In genomic region chr22:18057568-18058209, GRCh38 we compare ENCODE assay signal across 8 cellular contexts. TPM values are rescaled to one million over a fixed set of nuclear protein-coding genes. Genes with fewer than 3 reads are reported as not detected.
DNase-seq lines count a peak whose midpoint lies in the region; ATAC-seq, FAIRE-seq and TF ChIP-seq lines count a peak whose summit lies in the region.

No MANE protein-coding gene starts in this region.

- SMC1A ChIA-PET in GM12878 (lab: Charles Lee; ENCODE audit: uncharacterized antibody, unreplicated experiment) = interaction anchor here (0.6 to 6.2 kb wide), 16 partner anchors 11 to 277 kb away, joined by 3 to 86 read pairs (median 5); partner anchors contain the start of genes MICAL3 and PEX26

- no TSS peak for BruUV-seq in GM12878 (replicated peaks; lab: Mats Ljungman, UMichigan)

- FAIRE-seq in GM12878 (lab: Jason Lieb, UNC) = no peak

- no peak for TF ChIP-seq POLR2A in GM12878 (IDR thresholded peaks at IDR 0.05; ENCODE audit: low read depth, low read length)

- H3K27me3 ChIP-seq in GM12878 (replicated peaks in 1 of 2; ENCODE audit: control insufficient read depth in 2 of 2, insufficient read depth in 2 of 2, low read length in 1 of 2) (no peaks in the 10 kb centered on the region), layer of hippocampus (ENCODE audit: control insufficient read depth, insufficient read depth, low read length) (no peaks in the 10 kb centered on the region)

- no peaks in the 10 kb centered on the region for H3K79me2 ChIP-seq in GM12878 (ENCODE audit: control insufficient read depth, insufficient read depth, low read length)

- POLR2A ChIA-PET in AG04449 (lab: Yijun Ruan, JAX) = no interaction called here
- POLR2A ChIA-PET in GM12878 (lab: Charles Lee) = interaction anchor here (0.6 to 4.2 kb wide), 12 partner anchors 8 to 258 kb away, joined by 3 to 27 read pairs (median 6); partner anchors contain the start of gene PEX26

- H3K4me1 Mint-ChIP-seq in IgD-negative memory B cell = peaks cover 30 to 42% (median 32%) of the 10 kb centered on the region in 3 donors

- H4K20me1 ChIP-seq in GM12878 (ENCODE audit: control insufficient read depth, insufficient read depth) = no peaks in the 10 kb centered on the region

- WGBS in GM12878 (ENCODE audit: insufficient coverage, insufficient replicate concordance, low lambda C conversion rate, missing lambda C conversion rate) = 35% methylated on average over 4 of the region's 4 CpGs
- 40% methylated on average over 4 of the region's 4 CpGs for WGBS in urinary bladder

- TF ChIP-seq EP300 in GM12878 (IDR thresholded peaks at IDR 0.05; ENCODE audit: borderline replicate concordance in 1 of 2, control insufficient read depth in 1 of 2, low read depth in 2 of 2, low read length in 2 of 2) = peak; percentile 29 to 49; a peak in 2 of 4 replicates

- H3K27ac Mint-ChIP-seq in IgD-negative memory B cell = peak overlapping the region; percentile 93 to 98 (median 97)

- CTCF ChIA-PET in AG04449 (lab: Yijun Ruan, JAX) (interaction anchor here (1.2 to 2.6 kb wide), 6 partner anchors 17 to 228 kb away, joined by 4 to 13 read pairs (median 7); no protein-coding TSS in a partner anchor), GM12878 (lab: Yijun Ruan, JAX) (interaction anchor here (0.6 to 7.6 kb wide), 7 partner anchors 15 to 261 kb away, joined by 3 to 75 read pairs (median 5); partner anchors contain the start of genes MICAL3 and PEX26)

- no peaks in the 10 kb centered on the region for H3K27me3 Mint-ChIP-seq in IgD-negative memory B cell

- H3K36me3 Mint-ChIP-seq in IgD-negative memory B cell = peaks cover 3% of the 10 kb centered on the region

- TF ChIP-seq RAD21 in GM12878 (IDR thresholded peaks at IDR 0.05; ENCODE audit: insufficient read depth, low read depth, low read length) = no peak

- peaks cover 30% of the 10 kb centered on the region for H3K4me1 ChIP-seq in GM12878 (ENCODE audit: control insufficient read depth, insufficient read depth, low read length)
- H3K4me1 ChIP-seq in urinary bladder (ENCODE audit: insufficient read depth) = no peaks in the 10 kb centered on the region

- H3K36me3 ChIP-seq in GM12878 (ENCODE audit: control insufficient read depth in 2 of 2, insufficient read depth in 2 of 2, low read length in 1 of 2) (no peaks in the 10 kb centered on the region), urinary bladder (ENCODE audit: insufficient read depth) (no peaks in the 10 kb centered on the region)

- RAD21 ChIA-PET in GM12878 (lab: Charles Lee; ENCODE audit: unreplicated experiment) = interaction anchor here (0.6 to 5.2 kb wide), 16 partner anchors 8 to 284 kb away, joined by 3 to 78 read pairs (median 8); partner anchors contain the start of genes MICAL3 and PEX26

- ATAC-seq in GM12878 = peak; percentile 84

- peak overlapping the region; percentile 49; the same call in 1 of the 2 replicates for H3K27ac ChIP-seq in GM12878 (ENCODE audit: control insufficient read depth, insufficient read depth)
- H3K27ac ChIP-seq in layer of hippocampus (ENCODE audit: low read depth, low read length) = peak overlapping the region; percentile 94
- peak overlapping the region; percentile 11 for H3K27ac ChIP-seq in urinary bladder (ENCODE audit: low read depth)

- intact Hi-C loops in GM12878 (cut with micrococcal nuclease; ENCODE audit: unreplicated experiment) = loop anchor here (1.0 kb wide), 1 partner anchor 56 kb away; no protein-coding TSS in a partner anchor

- H3K9me3 ChIP-seq in GM12878 (replicated peaks; ENCODE audit: control insufficient read depth, insufficient read depth, low read length) = no peaks in the 10 kb centered on the region

- in situ Hi-C loops in GM12878 (cut with MboI) = no loop called here

- peak overlapping the region; percentile 70 to 92 (median 78) for H3K4me3 Mint-ChIP-seq in IgD-negative memory B cell

- TF ChIP-seq CTCF in AG04449 (IDR thresholded peaks at IDR 0.05; ENCODE audit: insufficient read depth, low read length, missing control alignments) (no peak), GM12878 (IDR thresholded peaks at IDR 0.05 in 2 of 3, conservative IDR thresholded peaks at IDR 0.05 in 1 of 3; ENCODE audit: control insufficient read depth in 2 of 3, extremely low read depth in 1 of 3, insufficient read depth in 1 of 3, low read depth in 3 of 3, low read length in 3 of 3) (no peak)

- H2AFZ ChIP-seq in GM12878 (ENCODE audit: control insufficient read depth, low read depth, low read length) = no peak overlapping the region

- H3K9me3 Mint-ChIP-seq in IgD-negative memory B cell = no peaks in the 10 kb centered on the region

- peak overlapping the region; percentile 70 for H3K4me2 ChIP-seq in GM12878 (ENCODE audit: control insufficient read depth, insufficient read depth)

- 0 out of 2 replicates have a peak overlapping the region, but pooled peaks have one; percentile 28 for H3K9ac ChIP-seq in GM12878 (ENCODE audit: control insufficient read depth, insufficient read depth, low read length)

- H3K4me3 ChIP-seq in AG04449 (ENCODE audit: low read depth, low read length) (no peak overlapping the region), GM12878 (peak overlapping the region; percentile 48; the same call in 1 of the 2 replicates), urinary bladder (ENCODE audit: low read depth, low read length) (no peak overlapping the region)

- DNase-seq in AG04449 (ENCODE audit: low read depth, low spot score) = peak; percentile 96
- DNase-seq in GM19240 (ENCODE audit: insufficient read length, low spot score) = peak; percentile 35
- peak; percentile 68 for DNase-seq in GM12878 (ENCODE audit: low read depth, low spot score)
- no peak for DNase-seq in iPS-NIHi11 (ENCODE audit: low spot score)
- DNase-seq in NCI-H1092 (lab: John Stamatoyannopoulos, UW) = no peak

TF ChIP-seq in GM12878, 131 proteins besides CTCF, POLR2A, EP300 and RAD21 (continues in another document):
- TF ChIP-seq CHD2 (IDR thresholded peaks at IDR 0.05; ENCODE audit: borderline replicate concordance, low read depth, low read length) = 0 out of 2 replicates have a peak, but pooled peaks have one; percentile 32
- no peak for TF ChIP-seq TAF1 (IDR thresholded peaks at IDR 0.05; ENCODE audit: borderline replicate concordance, low read depth, low read length)

RNA-seq across cellular contexts. Expression of gene PEX26, which starts 20.1 kb away (rescaled TPM):
- 3.4 TPM for polyA plus RNA-seq in IgD-negative memory B cell
- total RNA-seq in GM12878 (2013; cell fraction: nucleolus; rRNA removed) = 32.1 and 35.1 TPM in 2 replicates
- 24.1 and 25.8 TPM in 2 replicates for total RNA-seq in GM12878 (2014; rRNA removed)
- 16.6 and 19.7 TPM in 2 replicates for total RNA-seq in GM12878 (2014; rRNA removed; fragmentation: Illumina TruSeq; extraction: Trizol)
- total RNA-seq in GM12878 (2021) = 50.0 and 50.8 TPM in 2 replicates
- polyA plus RNA-seq in GM12878 (2011; ENCODE audit: low read depth) = 10.9 TPM
- 21.5 and 29.1 TPM in 2 replicates for polyA plus RNA-seq in GM12878 (2011; rRNA removed)
- 45.9 and 46.4 TPM in 2 replicates for polyA plus RNA-seq in GM12878 (2011; cell fraction: cytosol; rRNA removed)
- 21.1 and 25.5 TPM in 2 replicates for polyA plus RNA-seq in GM12878 (2011; cell fraction: nucleus; rRNA removed)
- 20.4 and 25.0 TPM in 2 replicates for polyA plus RNA-seq in GM12878 (2012)
- 15.3 and 25.2 TPM in 2 replicates for polyA plus RNA-seq in GM12878 (2014; fragmentation: Illumina TruSeq; extraction: Trizol)
- 1 to 10 TPM in 1 of 2 experiments, under 1 TPM in 1; 0.79 to 1.1 TPM for polyA plus RNA-seq in GM12878 (2014; fragmentation: Nextera tagmentation; extraction: Ambion mirVana)
- 35.5 and 39.9 TPM in 2 replicates for polyA plus RNA-seq in GM12878 (2014; rRNA removed)
- 1 to 10 TPM; 6.2 to 6.9 TPM for polyA plus RNA-seq in GM12878 (2016; fragmentation: Nextera tagmentation; extraction: Ambion mirVana)
- 35.8 and 47.0 TPM in 2 replicates for polyA minus RNA-seq in GM12878 (2011; rRNA and poly(A)+ RNA removed)
- polyA minus RNA-seq in GM12878 (2011; cell fraction: cytosol; rRNA and poly(A)+ RNA removed) = 16.1 and 18.3 TPM in 2 replicates
- 8.1 and 13.5 TPM in 2 replicates for polyA minus RNA-seq in GM12878 (2011; cell fraction: nucleus; rRNA and poly(A)+ RNA removed)
- total RNA-seq in urinary bladder = 11.9 TPM
- 17.5 TPM for polyA plus RNA-seq in urinary bladder

RNA-seq across cellular contexts. Expression of gene MICAL3, which starts 33.3 kb away (rescaled TPM):
- 12.0 TPM for polyA plus RNA-seq in IgD-negative memory B cell
- 350 and 390 TPM in 2 replicates for total RNA-seq in GM12878 (2013; cell fraction: nucleolus; rRNA removed)
- total RNA-seq in GM12878 (2014; rRNA removed) = 24.1 and 26.8 TPM in 2 replicates
- total RNA-seq in GM12878 (2014; rRNA removed; fragmentation: Illumina TruSeq; extraction: Trizol) = 27.0 and 30.5 TPM in 2 replicates
- total RNA-seq in GM12878 (2021) = 88.1 and 92.2 TPM in 2 replicates
- 10.0 TPM for polyA plus RNA-seq in GM12878 (2011; ENCODE audit: low read depth)
- polyA plus RNA-seq in GM12878 (2011; rRNA removed) = 12.6 and 21.2 TPM in 2 replicates
- polyA plus RNA-seq in GM12878 (2011; cell fraction: cytosol; rRNA removed) = 10.7 and 12.7 TPM in 2 replicates
- 68.4 and 143 TPM in 2 replicates for polyA plus RNA-seq in GM12878 (2011; cell fraction: nucleus; rRNA removed)
- 17.8 and 21.9 TPM in 2 replicates for polyA plus RNA-seq in GM12878 (2012)
- 44.7 and 57.4 TPM in 2 replicates for polyA plus RNA-seq in GM12878 (2014; fragmentation: Illumina TruSeq; extraction: Trizol)
- polyA plus RNA-seq in GM12878 (2014; fragmentation: Nextera tagmentation; extraction: Ambion mirVana) = 1 to 10 TPM; 2.6 to 3.3 TPM
- 30.8 and 36.1 TPM in 2 replicates for polyA plus RNA-seq in GM12878 (2014; rRNA removed)
- polyA plus RNA-seq in GM12878 (2016; fragmentation: Nextera tagmentation; extraction: Ambion mirVana) = 10 to 100 TPM; 11.0 to 16.4 TPM
- 47.1 and 52.2 TPM in 2 replicates for polyA minus RNA-seq in GM12878 (2011; rRNA and poly(A)+ RNA removed)
- 18.7 and 21.0 TPM in 2 replicates for polyA minus RNA-seq in GM12878 (2011; cell fraction: cytosol; rRNA and poly(A)+ RNA removed)
- polyA minus RNA-seq in GM12878 (2011; cell fraction: nucleus; rRNA and poly(A)+ RNA removed) = 46.8 and 73.0 TPM in 2 replicates
- 31.8 TPM for total RNA-seq in urinary bladder
- 42.4 TPM for polyA plus RNA-seq in urinary bladder

RNA-seq across cellular contexts. Expression of gene TUBA8, which starts 52.9 kb away (rescaled TPM):
- polyA plus RNA-seq in IgD-negative memory B cell = 2.8 TPM
- 7.2 and 8.4 TPM in 2 replicates for total RNA-seq in GM12878 (2013; cell fraction: nucleolus; rRNA removed)
- 20.9 and 24.1 TPM in 2 replicates for total RNA-seq in GM12878 (2014; rRNA removed)
- total RNA-seq in GM12878 (2014; rRNA removed; fragmentation: Illumina TruSeq; extraction: Trizol) = 11.9 and 14.7 TPM in 2 replicates
- 21.0 and 21.1 TPM in 2 replicates for total RNA-seq in GM12878 (2021)
- 7.9 TPM for polyA plus RNA-seq in GM12878 (2011; ENCODE audit: low read depth)
- 4.1 and 7.0 TPM in 2 replicates for polyA plus RNA-seq in GM12878 (2011; rRNA removed)
- polyA plus RNA-seq in GM12878 (2011; cell fraction: cytosol; rRNA removed) = 11.6 and 12.3 TPM in 2 replicates
- polyA plus RNA-seq in GM12878 (2011; cell fraction: nucleus; rRNA removed) = 6.2 and 6.5 TPM in 2 replicates
- 8.5 and 13.0 TPM in 2 replicates for polyA plus RNA-seq in GM12878 (2012)
- 13.1 and 23.7 TPM in 2 replicates for polyA plus RNA-seq in GM12878 (2014; fragmentation: Illumina TruSeq; extraction: Trizol)
- polyA plus RNA-seq in GM12878 (2014; fragmentation: Nextera tagmentation; extraction: Ambion mirVana) = 1 to 10 TPM; 2.2 to 5.5 TPM
- 25.5 and 26.0 TPM in 2 replicates for polyA plus RNA-seq in GM12878 (2014; rRNA removed)
- 10 to 100 TPM; 27.3 to 30.3 TPM for polyA plus RNA-seq in GM12878 (2016; fragmentation: Nextera tagmentation; extraction: Ambion mirVana)
- polyA minus RNA-seq in GM12878 (2011; rRNA and poly(A)+ RNA removed) = 4.2 and 7.4 TPM in 2 replicates
- polyA minus RNA-seq in GM12878 (2011; cell fraction: cytosol; rRNA and poly(A)+ RNA removed) = 1.4 and 1.6 TPM in 2 replicates
- polyA minus RNA-seq in GM12878 (2011; cell fraction: nucleus; rRNA and poly(A)+ RNA removed) = 0.48 and 1.4 TPM in 2 replicates
- 1.5 TPM for total RNA-seq in urinary bladder
- polyA plus RNA-seq in urinary bladder = 4.5 TPM

Comparison
In these comparisons a context has a peak if more than half of its experiments do, and no peak if none do; other contexts are left out.
1. DNase-seq: peak in AG04449 (single experiment), GM19240 (single experiment) and GM12878 (single experiment); none in iPS-NIHi11 (single experiment) and NCI-H1092 (single experiment).
2. H3K27ac ChIP-seq: peak in every context shown above with its lines; median percentile 94 in layer of hippocampus; 49 in GM12878; 11 in urinary bladder.